Comparison of ENCODE assay signal across 1 cellular context in the genomic region with DNA sequence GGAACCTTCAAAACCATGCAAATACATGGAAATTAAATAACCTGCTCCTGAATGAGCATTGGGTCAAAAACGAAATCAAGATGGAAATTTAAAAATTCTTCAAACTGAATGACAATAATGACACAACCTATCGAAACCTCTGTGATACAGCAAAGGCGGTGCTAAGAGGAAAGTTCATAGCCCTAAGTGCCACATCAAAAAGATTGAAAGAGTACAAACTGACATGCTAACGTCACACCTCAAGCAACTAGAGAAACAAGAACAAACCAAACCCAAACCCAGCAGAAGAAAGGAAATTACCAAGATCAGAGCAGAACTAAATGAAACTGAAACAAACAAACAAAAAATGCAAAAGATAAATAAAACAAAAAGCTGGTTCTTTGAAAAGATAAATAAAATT.
TF ChIP-seq lines count a peak whose summit lies in the region.
"Not testable (repeated sequence)": the region's sequence is repeated elsewhere in the genome, so short reads cannot be mapped to it uniquely, and the experiment has no call there.

No MANE protein-coding gene starts in this region.

TF ChIP-seq in HepG2, 621 proteins besides CTCF, POLR2A, EP300 and RAD21:
- TF ChIP-seq CREB1 (IDR thresholded peaks at IDR 0.05), result peak; percentile 1; the same call in 1 of the 2 replicates
- not testable (repeated sequence) for TF ChIP-seq CREB1 (CRISPR knock-in tag; IDR thresholded peaks at IDR 0.05)
